Comparison of ENCODE assay signal across 14 cellular contexts in the genomic region with DNA sequence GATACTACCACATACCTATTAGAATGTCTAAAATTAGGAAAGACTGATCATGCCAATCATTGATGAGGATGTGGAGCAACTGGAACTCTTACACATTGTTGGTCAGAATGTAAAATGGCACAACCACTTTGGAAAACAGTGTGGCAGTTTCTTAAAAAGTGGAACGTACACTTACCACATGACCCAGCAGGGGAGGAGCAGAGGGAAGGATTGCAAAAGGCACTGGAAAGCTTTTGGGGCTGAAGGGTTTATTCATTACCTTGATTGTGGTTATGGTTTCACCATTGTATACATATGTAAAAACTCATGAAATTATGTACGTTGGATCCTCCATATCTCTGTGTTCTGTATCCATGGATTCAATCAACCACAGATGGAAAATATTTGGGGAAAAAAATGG.
"Had no signal": no experiment of that assay in that cellular context is flagged by ENCODE, and none has a peak within 500 bp of the region (broad histone marks: within the 10 kb centered on the region; RNA-seq: fewer than 3 reads in every experiment).

No MANE protein-coding gene starts in this region.

- DNase-seq: effector memory CD4-positive, alpha-beta T cell; gastrocnemius medialis; heart right ventricle; hypothalamus; kidney glomerular epithelial cell; mesendoderm; naive B cell; occipital lobe; pancreas; right cardiac atrium; small intestine; stimulated activated CD4-positive, alpha-beta T cell treated with anti-CD3 and anti-CD28 coated beads, Interleukin-12 subunit alpha, Interleukin-12 subunit beta, amount 100 ng/mL, for 4 hours; stimulated activated naive CD4-positive, alpha-beta T cell treated with Interleukin-2 at 50 U/mL for 16 hours; trophoblast cell had no signal

- H3K4me3 ChIP-seq: gastrocnemius medialis, heart right ventricle, pancreas had no signal
